23 cellular contexts compared by ENCODE assay signal in the genomic region with DNA sequence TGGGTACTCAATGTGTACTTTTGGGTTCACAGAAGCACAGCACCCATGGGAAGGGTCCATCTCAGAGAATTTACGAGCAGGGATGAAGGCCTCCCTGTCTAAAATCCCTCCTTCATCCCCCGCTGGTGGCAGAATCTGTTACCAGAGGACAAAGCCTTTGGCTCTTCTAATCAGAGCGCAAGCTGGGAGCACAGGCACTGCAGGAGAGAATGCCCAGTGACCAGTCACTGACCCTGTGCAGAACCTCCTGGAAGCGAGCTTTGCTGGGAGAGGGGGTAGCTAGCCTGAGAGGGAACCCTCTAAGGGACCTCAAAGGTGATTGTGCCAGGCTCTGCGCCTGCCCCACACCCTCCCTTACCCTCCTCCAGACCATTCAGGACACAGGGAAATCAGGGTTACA. TPM values are rescaled to one million over a fixed set of nuclear protein-coding genes. Genes with fewer than 3 reads are reported as not detected.
A peak's percentile ranks its signal among the peaks of the same experiment; 100 is the strongest.
DNase-seq lines count a peak whose midpoint lies in the region; ATAC-seq and TF ChIP-seq lines count a peak whose summit lies in the region.
"Had no signal": no experiment of that assay in that cellular context is flagged by ENCODE, and none has a peak within 500 bp of the region (broad histone marks: within the 10 kb centered on the region; RNA-seq: fewer than 3 reads in every experiment).

No MANE protein-coding gene starts in this region.

- CTCF ChIA-PET in HEK293T (lab: Yijun Ruan, JAX), result interaction anchor here (1.0 kb wide), 1 partner anchor 67 kb away, joined by 3 read pairs; a partner anchor contains a TSS

- in situ Hi-C loops in G401 (cut with HindIII; ENCODE audit: low sequenced_read_pairs), result no loop called here

- peak overlapping the region; percentile 77 for H3K27ac ChIP-seq in angular gyrus (ENCODE audit: low read depth, low read length)
- H3K27ac ChIP-seq: prostate gland, suprapubic skin, uterus had no signal

- POLR2A ChIA-PET in HEK293T (lab: Yijun Ruan, JAX), result interaction anchor here (1.8 to 5.7 kb wide), 3 partner anchors 52 to 131 kb away, joined by 9 to 46 read pairs (median 9); a partner anchor contains a TSS

- DNase-seq in G401 (ENCODE audit: low spot score), result peak; percentile 70
- peak; percentile 56 for DNase-seq in left kidney (ENCODE audit: low read depth, low spot score)
- peak; percentile 75 for DNase-seq in retina
- no peak for DNase-seq in HEK293T (ENCODE audit: extremely low spot score)
- no peak for DNase-seq in NCI-H2107 (lab: John Stamatoyannopoulos, UW)
- no peak for DNase-seq in NCI-H1436 treated with DMSO at 0.1 percent for 48 hours (lab: John Stamatoyannopoulos, UW)
- DNase-seq: activated CD8-positive, alpha-beta memory T cell treated with anti-CD3 and anti-CD28 coated beads for 24 hours; activated naive CD4-positive, alpha-beta T cell; activated T-cell treated with anti-CD3 and anti-CD28 coated beads, Interleukin-2, amount 50 U/mL, for 24 hours; amniotic stem cell; immature natural killer cell; Kasumi-1; naive B cell; NCI-H1048; NCI-H1930; PC-3; SHP77; stimulated activated CD4-positive, alpha-beta T cell treated with anti-CD3 and anti-CD28 coated beads, Interleukin-1b, Interleukin-23, amount 100 ng/mL, for 48 hours; uterus had no signal

- no peak for ATAC-seq in HG02938 (IDR thresholded peaks at IDR 0.05; ENCODE audit: unreplicated experiment)
- ATAC-seq: PC-3 had no signal

TF ChIP-seq in HEK293T, 16 proteins besides CTCF, POLR2A, EP300 and RAD21:
- TF ChIP-seq SP1 (IDR thresholded peaks at IDR 0.05) (no peak), SUZ12 (IDR thresholded peaks at IDR 0.05) (no peak), LEF1 (IDR thresholded peaks at IDR 0.05; ENCODE audit: borderline replicate concordance) (no peak), TARDBP (IDR thresholded peaks at IDR 0.05) (no peak), FOXA1 (IDR thresholded peaks at IDR 0.05) (no peak), ARNT (IDR thresholded peaks at IDR 0.05) (no peak), ZNF384 (IDR thresholded peaks at IDR 0.05) (no peak), CTBP1 (IDR thresholded peaks at IDR 0.05; ENCODE audit: borderline replicate concordance) (no peak)

RNA-seq across cellular contexts. Expression of a gene that starts 1.4 kb away (rescaled TPM):
- 37.7 and 59.0 TPM in 2 replicates for total RNA-seq in G401 (2014; rRNA removed; shearing (Covaris generic))
- total RNA-seq: PC-3 had no signal

RNA-seq across cellular contexts. Expression of a gene that starts 8.0 kb away (rescaled TPM):
- total RNA-seq in G401 (2014; rRNA removed; shearing (Covaris generic)), result 56.4 and 70.5 TPM in 2 replicates

RNA-seq across cellular contexts. Expression of a gene that starts 20.6 kb away (rescaled TPM):
- total RNA-seq in G401 (2014; rRNA removed; shearing (Covaris generic)), result 0.25 and 3.8 TPM in 2 replicates
- total RNA-seq: PC-3 had no signal

RNA-seq across cellular contexts. Expression of a gene that starts 30.8 kb away (rescaled TPM):
- total RNA-seq in G401 (2014; rRNA removed; shearing (Covaris generic)), result 0.34 and 1.3 TPM in 2 replicates
- total RNA-seq: PC-3 had no signal

RNA-seq across cellular contexts. Expression of a gene that starts 30.9 kb away (rescaled TPM):
- 84.2 and 103 TPM in 2 replicates for total RNA-seq in G401 (2014; rRNA removed; shearing (Covaris generic))

Comparison
In these comparisons a context has a peak if more than half of its experiments do, and no peak if none do; other contexts are left out.
1. DNase-seq: peak in G401 (single experiment), left kidney (single experiment) and retina (single experiment); none in HEK293T (single experiment), NCI-H2107 (single experiment) and NCI-H1436 treated with DMSO at 0.1 percent for 48 hours (single experiment).